29 cellular contexts compared by ENCODE assay signal in the genomic region with DNA sequence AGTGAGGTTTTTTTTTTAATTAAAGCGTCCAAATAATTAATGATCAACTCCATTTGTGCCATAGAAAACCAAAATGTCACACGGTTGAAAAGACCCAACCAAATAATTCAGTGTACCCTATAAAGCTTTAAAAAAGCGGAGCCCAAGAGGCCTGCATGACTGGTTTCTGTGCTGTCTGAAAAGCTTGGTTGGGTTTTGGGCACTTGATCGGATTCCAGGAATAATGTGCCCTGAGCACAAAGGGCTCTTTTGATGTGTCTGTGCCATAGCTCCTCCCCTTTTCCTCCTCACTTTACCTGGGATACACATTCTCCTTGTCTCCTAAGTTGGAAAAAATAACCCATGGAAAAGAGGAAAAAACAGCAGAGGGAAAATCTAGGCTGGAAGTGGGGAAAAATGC.
"Had no signal": no experiment of that assay in that cellular context is flagged by ENCODE, and none has a peak within 500 bp of the region (broad histone marks: within the 10 kb centered on the region; RNA-seq: fewer than 3 reads in every experiment).

No MANE protein-coding gene starts in this region.

- ATAC-seq: activated CD8-positive, alpha-beta memory T cell treated with anti-CD3 and anti-CD28 coated beads, Interleukin-2, amount 10 ng/mL, durations not matched to agents 7 days and 5 days; body of pancreas; Panc1; Right ventricle myocardium inferior; T-cell had no signal

- H3K9me3 Mint-ChIP-seq: activated B cell treated with CpG ODN at 0.5 μM for 24 hours; activated CD4-positive, alpha-beta T cell treated with anti-CD3 and anti-CD28 coated beads, Interleukin-2, amount 10 ng/mL, durations not matched to agents 24 days and 14 days; activated naive CD4-positive, alpha-beta T cell treated with anti-CD3 and anti-CD28 coated beads, Interleukin-2, amount 50 U/mL, for 24 hours; activated T-cell treated with anti-CD3 and anti-CD28 coated beads, Interleukin-2, amount 50 U/mL, for 24 hours; activated T-helper 1 cell treated with anti-CD3 and anti-CD28 coated beads, Interleukin-12 subunit alpha, Interleukin-12 subunit beta, Interleukin-2, Interleukin-4 antibody, amounts not matched to agents 30 ng/mL and 10 ng/mL and 1 ng/mL, durations not matched to agents 14 hours and 24 hours and 36 hours; T-cell had no signal

- H3K4me3 ChIP-seq: body of pancreas, SK-N-MC had no signal

- H3K9me3 ChIP-seq: body of pancreas had no signal

- H3K4me1 ChIP-seq: body of pancreas had no signal

- H3K4me3 Mint-ChIP-seq: activated B cell treated with CpG ODN at 0.5 μM for 24 hours; activated CD4-positive, alpha-beta T cell treated with anti-CD3 and anti-CD28 coated beads, Interleukin-2, amount 10 ng/mL, durations not matched to agents 24 days and 14 days; activated CD8-positive, alpha-beta memory T cell treated with anti-CD3 and anti-CD28 coated beads, Interleukin-2, amount 10 ng/mL, durations not matched to agents 7 days and 5 days; activated naive CD4-positive, alpha-beta T cell treated with anti-CD3 and anti-CD28 coated beads, Interleukin-2, amount 50 U/mL, for 24 hours; activated T-cell treated with anti-CD3 and anti-CD28 coated beads, Interleukin-2, amount 50 U/mL, for 24 hours; activated T-helper 1 cell treated with anti-CD3 and anti-CD28 coated beads, Interleukin-12 subunit alpha, Interleukin-12 subunit beta, Interleukin-2, Interleukin-4 antibody, amounts not matched to agents 30 ng/mL and 10 ng/mL and 1 ng/mL, durations not matched to agents 14 hours and 24 hours and 36 hours; T-cell had no signal

- H3K4me1 Mint-ChIP-seq: activated B cell treated with CpG ODN at 0.5 μM for 24 hours; activated CD4-positive, alpha-beta T cell treated with anti-CD3 and anti-CD28 coated beads, Interleukin-2, amount 10 ng/mL, durations not matched to agents 24 days and 14 days; activated CD8-positive, alpha-beta memory T cell treated with anti-CD3 and anti-CD28 coated beads, Interleukin-2, amount 10 ng/mL, durations not matched to agents 7 days and 5 days; activated naive CD4-positive, alpha-beta T cell treated with anti-CD3 and anti-CD28 coated beads, Interleukin-2, amount 50 U/mL, for 24 hours; T-cell had no signal

- H3K27ac ChIP-seq: body of pancreas, SK-N-MC had no signal

- DNase-seq: activated B cell treated with CpG ODN at 0.5 μM for 24 hours; activated CD4-positive, alpha-beta T cell treated with anti-CD3 and anti-CD28 coated beads for 1 hour; activated CD4-positive, alpha-beta T cell treated with anti-CD3 and anti-CD28 coated beads, Interleukin-2, amount 10 ng/mL, durations not matched to agents 24 days and 14 days; activated CD4-positive, alpha-beta T cell treated with anti-CD3 and anti-CD28 coated beads, Interleukin-2, amount 50 U/mL, for 48 hours; activated CD8-positive, alpha-beta memory T cell treated with anti-CD3 and anti-CD28 coated beads, Interleukin-2, amount 10 ng/mL, durations not matched to agents 7 days and 5 days; activated effector memory CD4-positive, alpha-beta T cell treated with Interleukin-2 at 50 U/mL for 16 hours; activated naive CD4-positive, alpha-beta T cell; activated T-cell treated with anti-CD3 and anti-CD28 coated beads, Interleukin-2, amount 50 U/mL, for 24 hours; aorta; body of pancreas; Kasumi-1; KBM-7; NCI-H1105 treated with DMSO at 0.1 percent for 48 hours; NCI-H1436 treated with DMSO at 0.1 percent for 48 hours; NCI-H187; NCI-H2081 treated with DMSO at 0.1 percent for 48 hours; NCI-H345; NCI-H510A; NCI-H69; NK-92 treated with Interleukin-12 subunit alpha and Interleukin-12 subunit beta, amount 100 ng/mL, for 24 hours; RPMI8226; T-cell; T-helper 2 cell; T1000 had no signal

- H3K36me3 Mint-ChIP-seq: activated CD8-positive, alpha-beta memory T cell treated with anti-CD3 and anti-CD28 coated beads, Interleukin-2, amount 10 ng/mL, durations not matched to agents 7 days and 5 days; activated naive CD4-positive, alpha-beta T cell treated with anti-CD3 and anti-CD28 coated beads, Interleukin-2, amount 50 U/mL, for 24 hours; T-cell had no signal

- H3K27me3 ChIP-seq: body of pancreas had no signal

- H3K27ac Mint-ChIP-seq: activated B cell treated with CpG ODN at 0.5 μM for 24 hours; activated CD4-positive, alpha-beta T cell treated with anti-CD3 and anti-CD28 coated beads, Interleukin-2, amount 10 ng/mL, durations not matched to agents 24 days and 14 days; activated CD8-positive, alpha-beta memory T cell treated with anti-CD3 and anti-CD28 coated beads, Interleukin-2, amount 10 ng/mL, durations not matched to agents 7 days and 5 days; activated naive CD4-positive, alpha-beta T cell treated with anti-CD3 and anti-CD28 coated beads, Interleukin-2, amount 50 U/mL, for 24 hours; activated T-cell treated with anti-CD3 and anti-CD28 coated beads, Interleukin-2, amount 50 U/mL, for 24 hours; activated T-helper 1 cell treated with anti-CD3 and anti-CD28 coated beads, Interleukin-12 subunit alpha, Interleukin-12 subunit beta, Interleukin-2, Interleukin-4 antibody, amounts not matched to agents 30 ng/mL and 10 ng/mL and 1 ng/mL, durations not matched to agents 14 hours and 24 hours and 36 hours; T-cell had no signal

- H3K27me3 Mint-ChIP-seq: activated CD8-positive, alpha-beta memory T cell treated with anti-CD3 and anti-CD28 coated beads, Interleukin-2, amount 10 ng/mL, durations not matched to agents 7 days and 5 days; activated naive CD4-positive, alpha-beta T cell treated with anti-CD3 and anti-CD28 coated beads, Interleukin-2, amount 50 U/mL, for 24 hours; activated T-cell treated with anti-CD3 and anti-CD28 coated beads, Interleukin-2, amount 50 U/mL, for 24 hours; T-cell had no signal
